ENCODE assay signal across 8 cellular contexts in genomic region chr6:4021862-4022715, GRCh38. TPM values are rescaled to one million over a fixed set of nuclear protein-coding genes. Genes with fewer than 3 reads are reported as not detected.
DNase-seq lines count a peak whose midpoint lies in the region; ATAC-seq, FAIRE-seq and TF ChIP-seq lines count a peak whose summit lies in the region.

No MANE protein-coding gene starts in this region.

- peak overlapping the region; percentile 80 for H3K4me3 ChIP-seq in HEK293 (ENCODE audit: low read depth, low read length)
- peak overlapping the region; percentile 79 for H3K4me3 ChIP-seq in OCI-LY3 (ENCODE audit: low read length)
- H3K4me3 ChIP-seq in duodenal mucosa (ENCODE audit: low read depth in 1 of 2, low read length in 2 of 2), result peak overlapping the region; percentile 79 to 96
- peak overlapping the region; percentile 33 for H3K4me3 ChIP-seq in mucosa of stomach (ENCODE audit: low read length)

- H2AFZ ChIP-seq in OCI-LY3 (ENCODE audit: low read depth, low read length), result no peak overlapping the region

- ATAC-seq in GM18502 (IDR thresholded peaks at IDR 0.05; ENCODE audit: poor library complexity, unreplicated experiment), result peak; percentile 2

- peak overlapping the region; percentile 65 for H3K4me2 ChIP-seq in OCI-LY3 (ENCODE audit: low read length)

- H3K27me3 ChIP-seq in OCI-LY3 (ENCODE audit: low read depth, low read length) (no peaks in the 10 kb centered on the region), duodenal mucosa (ENCODE audit: control insufficient read depth in 1 of 2, insufficient read depth in 2 of 2, low read length in 2 of 2) (no peaks in the 10 kb centered on the region), mucosa of stomach (ENCODE audit: control insufficient read depth, insufficient read depth, low read length) (no peaks in the 10 kb centered on the region)

- peaks cover 10% of the 10 kb centered on the region for H3K4me1 ChIP-seq in HEK293 (ENCODE audit: control insufficient read depth, insufficient read depth, low read length)
- peaks cover 19% of the 10 kb centered on the region for H3K4me1 ChIP-seq in OCI-LY3 (ENCODE audit: low read length)
- H3K4me1 ChIP-seq in duodenal mucosa (ENCODE audit: control insufficient read depth in 1 of 2, insufficient read depth in 2 of 2, low read length in 2 of 2), result peaks cover 30 to 35% of the 10 kb centered on the region in 2 donors
- H3K4me1 ChIP-seq in mucosa of stomach (ENCODE audit: control insufficient read depth, insufficient read depth, low read length), result peaks cover 24% of the 10 kb centered on the region

- POLR2A ChIA-PET in HEK293 (lab: Yijun Ruan, JAX), result interaction anchor here (0.6 to 2.6 kb wide), 23 partner anchors 9 to 1164 kb away, joined by 3 to 38 read pairs (median 5); partner anchors contain the start of gene ECI2

- no peak for DNase-seq in frontal cortex (ENCODE audit: low spot score in 2 of 2)
- DNase-seq in NCI-H1092 treated with DMSO at 0.1 percent for 48 hours (lab: John Stamatoyannopoulos, UW), result no peak
- DNase-seq in iPS-NIHi11 (ENCODE audit: low spot score), result no peak

- peak overlapping the region; percentile 88 for H3K27ac ChIP-seq in HEK293 (ENCODE audit: extremely low read depth, low read depth, low read length)
- peak overlapping the region; percentile 82 for H3K27ac ChIP-seq in OCI-LY3 (ENCODE audit: low read length)
- peak overlapping the region; percentile 96 for H3K27ac ChIP-seq in duodenal mucosa (ENCODE audit: low read depth, low read length)

- H3K9me3 ChIP-seq in HEK293 (ENCODE audit: control insufficient read depth, insufficient read depth, low read depth, low read length) (no peaks in the 10 kb centered on the region), OCI-LY3 (ENCODE audit: insufficient read depth, low read length) (no peaks in the 10 kb centered on the region), duodenal mucosa (ENCODE audit: control insufficient read depth in 1 of 2, low read length in 2 of 2) (no peaks in the 10 kb centered on the region), mucosa of stomach (ENCODE audit: control insufficient read depth, low read length) (no peaks in the 10 kb centered on the region)

- CTCF ChIA-PET in HEK293 (lab: Yijun Ruan, JAX), result interaction anchor here (0.6 to 1.8 kb wide), 7 partner anchors 8 to 188 kb away, joined by 3 to 9 read pairs (median 5); no protein-coding TSS in a partner anchor

- no peak for FAIRE-seq in frontal cortex (lab: Jason Lieb, UNC)

- H4K20me1 ChIP-seq in OCI-LY3 (ENCODE audit: insufficient read depth, low read length), result peaks cover 45% of the 10 kb centered on the region

- peaks cover 0 to 4% of the 10 kb centered on the region in 2 experiments; a peak in 1 of 3 replicates for H3K36me3 ChIP-seq in HEK293 (ENCODE audit: control insufficient read depth in 2 of 2, insufficient read depth in 1 of 2, low read length in 2 of 2)
- peaks cover 2% of the 10 kb centered on the region for H3K36me3 ChIP-seq in OCI-LY3 (replicated peaks; ENCODE audit: low read depth, low read length)
- H3K36me3 ChIP-seq in duodenal mucosa (ENCODE audit: control insufficient read depth in 1 of 2, insufficient read depth in 2 of 2, low read length in 2 of 2), result no peaks in the 10 kb centered on the region
- no peaks in the 10 kb centered on the region for H3K36me3 ChIP-seq in mucosa of stomach (ENCODE audit: control insufficient read depth, insufficient read depth, low read length)

- TF ChIP-seq CTCF in HEK293 (tag by site-specific recombination; IDR thresholded peaks at IDR 0.05) (no peak), OCI-LY3 (IDR thresholded peaks at IDR 0.05; ENCODE audit: low read depth, low read length) (no peak)

- H3K9ac ChIP-seq in OCI-LY3 (ENCODE audit: low read length), result peak overlapping the region; percentile 87
- peak overlapping the region; percentile 76 to 92 for H3K9ac ChIP-seq in duodenal mucosa (ENCODE audit: low read depth in 1 of 2, low read length in 2 of 2)
- H3K9ac ChIP-seq in mucosa of stomach (ENCODE audit: low read length), result peak overlapping the region; percentile 91

- H3K79me2 ChIP-seq in OCI-LY3 (ENCODE audit: low read length), result peaks cover 75% of the 10 kb centered on the region

TF ChIP-seq in HEK293, 187 proteins besides CTCF, POLR2A, EP300 and RAD21:
- peak; percentile 17 for TF ChIP-seq ZBTB26 (tag by site-specific recombination; optimal IDR thresholded peaks at IDR 0.05)
- no peak for TF ChIP-seq ZNF747 (tag by site-specific recombination; IDR thresholded peaks at IDR 0.05)
- TF ChIP-seq HOXC10 (CRISPR knock-in tag; IDR thresholded peaks at IDR 0.05), result 0 out of 2 replicates have a peak, but pooled peaks have one; percentile 1
- TF ChIP-seq OVOL3 (tag by site-specific recombination; IDR thresholded peaks at IDR 0.05), result no peak
- TF ChIP-seq ZNF76 (tag by site-specific recombination; IDR thresholded peaks at IDR 0.05; ENCODE audit: borderline replicate concordance, low read depth), result no peak
- no peak for TF ChIP-seq ZNF624 (tag by site-specific recombination; IDR thresholded peaks at IDR 0.05)
- TF ChIP-seq GLIS2 (tag by site-specific recombination; IDR thresholded peaks at IDR 0.05), result no peak
- TF ChIP-seq ZNF184 (tag by site-specific recombination; IDR thresholded peaks at IDR 0.05), result no peak
- peak; percentile 36; the same call in 1 of the 2 replicates for TF ChIP-seq ZBTB17 (tag by site-specific recombination; IDR thresholded peaks at IDR 0.05)
- no peak for TF ChIP-seq GLIS1 (tag by site-specific recombination; IDR thresholded peaks at IDR 0.05)
- TF ChIP-seq ZNF2 (tag by site-specific recombination; IDR thresholded peaks at IDR 0.05), result no peak
- TF ChIP-seq, protein P1, sequence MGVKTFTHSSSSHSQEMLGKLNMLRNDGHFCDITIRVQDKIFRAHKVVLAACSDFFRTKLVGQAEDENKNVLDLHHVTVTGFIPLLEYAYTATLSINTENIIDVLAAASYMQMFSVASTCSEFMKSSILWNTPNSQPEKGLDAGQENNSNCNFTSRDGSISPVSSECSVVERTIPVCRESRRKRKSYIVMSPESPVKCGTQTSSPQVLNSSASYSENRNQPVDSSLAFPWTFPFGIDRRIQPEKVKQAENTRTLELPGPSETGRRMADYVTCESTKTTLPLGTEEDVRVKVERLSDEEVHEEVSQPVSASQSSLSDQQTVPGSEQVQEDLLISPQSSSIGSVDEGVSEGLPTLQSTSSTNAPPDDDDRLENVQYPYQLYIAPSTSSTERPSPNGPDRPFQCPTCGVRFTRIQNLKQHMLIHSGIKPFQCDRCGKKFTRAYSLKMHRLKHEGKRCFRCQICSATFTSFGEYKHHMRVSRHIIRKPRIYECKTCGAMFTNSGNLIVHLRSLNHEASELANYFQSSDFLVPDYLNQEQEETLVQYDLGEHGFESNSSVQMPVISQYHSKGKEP (tag by site-specific recombination; IDR thresholded peaks at IDR 0.05), result no peak
- TF ChIP-seq ZNF362 (tag by site-specific recombination; IDR thresholded peaks at IDR 0.05), result peak; percentile 90

RNA-seq across cellular contexts. Expression of gene FAM217A, which starts 56.8 kb away (rescaled TPM):
- not detected for total RNA-seq in frontal cortex

Comparison
In these comparisons a context has a peak if more than half of its experiments do, and no peak if none do; other contexts are left out.
1. H3K4me3 ChIP-seq: peak in every context shown above with its lines; median percentile 88 in duodenal mucosa; 80 in HEK293; 79 in OCI-LY3; 33 in mucosa of stomach.